ENCODE assay signal across 1 cellular context in the genomic region with DNA sequence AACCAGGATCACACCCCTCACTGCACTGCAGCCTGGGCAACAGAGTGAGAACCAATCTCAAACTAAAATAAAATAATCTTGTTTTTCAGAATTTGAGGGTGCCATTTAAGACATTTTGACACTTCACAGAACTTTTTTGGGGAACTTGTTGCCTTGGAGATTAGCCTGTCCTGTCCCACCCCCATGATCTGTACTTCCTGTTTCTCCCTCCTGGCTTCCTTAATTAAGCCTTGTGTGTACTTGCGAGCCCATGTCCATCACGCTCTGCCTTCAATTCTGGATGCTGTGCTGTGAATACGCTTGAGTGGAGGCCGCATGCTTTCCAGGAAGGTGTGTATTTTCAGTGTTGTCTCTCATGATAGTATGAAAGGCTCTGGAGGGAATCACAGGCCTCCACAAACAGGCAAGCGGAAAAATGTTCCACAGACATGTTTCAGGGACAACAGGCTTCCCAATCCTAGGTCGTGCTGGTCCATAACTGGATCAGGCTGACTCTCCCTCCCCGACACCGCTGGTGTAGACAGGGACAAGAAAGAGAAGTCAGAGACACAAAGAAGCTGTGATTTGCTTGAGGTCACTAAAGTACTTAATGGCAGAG.
TF ChIP-seq lines count a peak whose summit lies in the region.

No MANE protein-coding gene starts in this region.

TF ChIP-seq in K562, 482 proteins besides CTCF, POLR2A, EP300 and RAD21 (continued from another document):
- TF ChIP-seq, protein P1, sequence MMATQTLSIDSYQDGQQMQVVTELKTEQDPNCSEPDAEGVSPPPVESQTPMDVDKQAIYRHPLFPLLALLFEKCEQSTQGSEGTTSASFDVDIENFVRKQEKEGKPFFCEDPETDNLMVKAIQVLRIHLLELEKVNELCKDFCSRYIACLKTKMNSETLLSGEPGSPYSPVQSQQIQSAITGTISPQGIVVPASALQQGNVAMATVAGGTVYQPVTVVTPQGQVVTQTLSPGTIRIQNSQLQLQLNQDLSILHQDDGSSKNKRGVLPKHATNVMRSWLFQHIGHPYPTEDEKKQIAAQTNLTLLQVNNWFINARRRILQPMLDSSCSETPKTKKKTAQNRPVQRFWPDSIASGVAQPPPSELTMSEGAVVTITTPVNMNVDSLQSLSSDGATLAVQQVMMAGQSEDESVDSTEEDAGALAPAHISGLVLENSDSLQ (IDR thresholded peaks at IDR 0.05), result peak; percentile 20; the same call in 1 of the 2 replicates
- TF ChIP-seq RFX1 (IDR thresholded peaks at IDR 0.05), result peak; percentile 39; the same call in 1 of the 2 replicates
- no peak for TF ChIP-seq SMARCA4 (IDR thresholded peaks at IDR 0.05)
TF ChIP-seq in K562: peak in this region for 3.
